ENCODE assay signal across 10 cellular contexts in the genomic region with DNA sequence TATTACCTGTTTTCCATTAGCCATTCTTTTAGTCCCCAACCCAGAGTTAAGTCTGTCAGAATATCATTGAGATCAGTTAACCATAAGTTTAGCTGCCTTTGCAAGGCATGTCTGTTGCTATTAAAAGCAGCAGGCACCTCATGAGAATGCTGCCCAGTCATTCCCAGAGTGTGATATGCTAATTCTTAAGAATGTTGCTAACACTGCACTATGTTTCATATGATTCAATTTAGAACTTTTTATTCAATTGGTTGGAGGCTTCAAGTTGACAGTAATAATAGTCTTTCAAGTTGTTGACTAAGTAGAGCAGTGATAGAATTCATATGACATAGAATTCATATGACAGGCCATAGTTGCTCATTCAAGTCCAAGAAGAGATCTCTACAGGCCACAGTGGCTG.
DNase-seq lines count a peak whose midpoint lies in the region; ATAC-seq and TF ChIP-seq lines count a peak whose summit lies in the region.
"Had no signal": no experiment of that assay in that cellular context is flagged by ENCODE, and none has a peak within 500 bp of the region (broad histone marks: within the 10 kb centered on the region; RNA-seq: fewer than 3 reads in every experiment).

No MANE protein-coding gene starts in this region.

- no peak for TF ChIP-seq CTCF in A673 (conservative IDR thresholded peaks at IDR 0.05; ENCODE audit: low read depth, low read length)

- peak; percentile 61 for ATAC-seq in HG03039 (IDR thresholded peaks at IDR 0.05; ENCODE audit: unreplicated experiment)

- no peak overlapping the region for H3K4me3 ChIP-seq in A673 (ENCODE audit: low read depth, low read length, poor library complexity, severe bottlenecking)

- CTCF ChIA-PET in A673 (lab: Charles Lee): no interaction called here

- peaks cover 4% of the 10 kb centered on the region for H3K9me3 ChIP-seq in A673 (ENCODE audit: low read depth, low read length, poor library complexity, severe bottlenecking)
- H3K9me3 ChIP-seq: BE2C had no signal

- no peaks in the 10 kb centered on the region for H3K36me3 ChIP-seq in A673 (ENCODE audit: insufficient read depth, low read length, poor library complexity, severe bottlenecking)
- H3K36me3 ChIP-seq: BE2C had no signal

- H3K27ac ChIP-seq in A673 (ENCODE audit: low read depth, low read length, poor library complexity, severe bottlenecking): no peak overlapping the region

- POLR2A ChIA-PET in A673 (lab: Charles Lee; ENCODE audit: low non-redundant PET): no interaction called here

- intact Hi-C loops in A673 (cut with micrococcal nuclease; ENCODE audit: unreplicated experiment): no loop called here

- BruUV-seq in A673 (replicated peaks; lab: Mats Ljungman, UMichigan): no TSS peak

- peak; percentile 32 for DNase-seq in activated naive CD4-positive, alpha-beta T cell treated with Interleukin-2 at 50 U/mL for 16 hours
- no peak for DNase-seq in activated naive CD4-positive, alpha-beta T cell (lab: John Stamatoyannopoulos, UW)
- DNase-seq in astrocyte of the hippocampus (ENCODE audit: low read depth, low spot score): peak; percentile 66
- DNase-seq in stimulated activated CD4-positive, alpha-beta T cell treated with anti-CD3 and anti-CD28 coated beads, TNF-alpha, amount 100 ng/mL, for 48 hours (ENCODE audit: low read depth in 3 of 3): peak; percentile 11 to 33 (median 28)
- no peak for DNase-seq in A673 (ENCODE audit: low spot score)
- DNase-seq in NCI-H1417 treated with DMSO at 0.1 percent for 48 hours (lab: John Stamatoyannopoulos, UW): no peak
- no peak for DNase-seq in occipital lobe (lab: John Stamatoyannopoulos, UW)
- DNase-seq: BE2C, nephron progenitor cell had no signal

- no peaks in the 10 kb centered on the region for H3K27me3 ChIP-seq in A673 (replicated peaks; ENCODE audit: insufficient read depth, low read depth, low read length, poor library complexity)
- H3K27me3 ChIP-seq: BE2C had no signal

- no peaks in the 10 kb centered on the region for H3K4me1 ChIP-seq in A673 (ENCODE audit: insufficient read depth, low read length, poor library complexity, severe bottlenecking)
- H3K4me1 ChIP-seq: BE2C had no signal

Comparison
In these comparisons a context has a peak if more than half of its experiments do, and no peak if none do; other contexts are left out.
1. DNase-seq: peak in activated naive CD4-positive, alpha-beta T cell treated with Interleukin-2 at 50 U/mL for 16 hours (single experiment), astrocyte of the hippocampus (single experiment) and stimulated activated CD4-positive, alpha-beta T cell treated with anti-CD3 and anti-CD28 coated beads, TNF-alpha, amount 100 ng/mL, for 48 hours (3 of 3); none in activated naive CD4-positive, alpha-beta T cell (0 of 4), A673 (single experiment), NCI-H1417 treated with DMSO at 0.1 percent for 48 hours (single experiment) and occipital lobe (single experiment).